21 cellular contexts compared by ENCODE assay signal in genomic region chr10:127374074-127374680, GRCh38.
"Had no signal": no experiment of that assay in that cellular context is flagged by ENCODE, and none has a peak within 500 bp of the region (broad histone marks: within the 10 kb centered on the region; RNA-seq: fewer than 3 reads in every experiment).

No MANE protein-coding gene starts in this region.

- DNase-seq: activated CD4-positive, alpha-beta T cell treated with anti-CD3 and anti-CD28 coated beads for 4 hours; activated CD4-positive, alpha-beta T cell treated with anti-CD3 and anti-CD28 coated beads, Interleukin-2, amount 50 U/mL, for 4 hours; activated effector memory CD4-positive, alpha-beta T cell treated with anti-CD3 and anti-CD28 coated beads, Interleukin-2, amount 50 U/mL, for 16 hours; activated naive CD4-positive, alpha-beta T cell treated with anti-CD3 and anti-CD28 coated beads, Interleukin-2, amount 10 ng/mL, durations not matched to agents 7 days and 5 days; activated naive CD8-positive, alpha-beta T cell treated with anti-CD3 and anti-CD28 coated beads, Interleukin-2, amount 10 ng/mL, durations not matched to agents 7 days and 5 days; activated T-cell treated with anti-CD3 and anti-CD28 coated beads, Interleukin-2, amount 50 U/mL, for 1 hour; amniotic stem cell; central memory CD4-positive, alpha-beta T cell; esophagus squamous epithelium; foreskin melanocyte; heart right ventricle; kidney glomerular epithelial cell; left lung; lower lobe of right lung; mesenchymal stem cell; naive thymus-derived CD8-positive, alpha-beta T cell; spleen; stimulated activated CD4-positive, alpha-beta T cell treated with anti-CD3 and anti-CD28 coated beads, Interleukin-2, amount 100 ng/mL, for 48 hours; stimulated activated naive CD4-positive, alpha-beta T cell treated with Interleukin-2 at 50 U/mL for 16 hours; T-helper 17 cell; T1000 had no signal
